ENCODE assay signal across 14 cellular contexts in genomic region chr14:37819155-37820015, GRCh38.
A peak's percentile ranks its signal among the peaks of the same experiment; 100 is the strongest.
DNase-seq lines count a peak whose midpoint lies in the region; ATAC-seq and TF ChIP-seq lines count a peak whose summit lies in the region.
"Had no signal": no experiment of that assay in that cellular context is flagged by ENCODE, and none has a peak within 500 bp of the region (broad histone marks: within the 10 kb centered on the region; RNA-seq: fewer than 3 reads in every experiment).

No MANE protein-coding gene starts in this region.

- no peaks in the 10 kb centered on the region for H3K36me3 Mint-ChIP-seq in endothelial cell (ENCODE audit: low read depth, unreplicated experiment)
- H3K36me3 Mint-ChIP-seq: memory B cell had no signal

- TF ChIP-seq CTCF in cardiac muscle cell (IDR thresholded peaks at IDR 0.05; ENCODE audit: low read depth, low read length) = no peak
- no peak for TF ChIP-seq CTCF in right atrium auricular region (IDR thresholded peaks at IDR 0.05)
- no peak for TF ChIP-seq CTCF in foreskin keratinocyte (conservative IDR thresholded peaks at IDR 0.05)
- TF ChIP-seq CTCF in upper lobe of right lung (IDR thresholded peaks at IDR 0.05) = no peak
- no peak for TF ChIP-seq CTCF in upper lobe of left lung (IDR thresholded peaks at IDR 0.05)
- TF ChIP-seq CTCF in endothelial cell (IDR thresholded peaks at IDR 0.05; ENCODE audit: unreplicated experiment) = no peak

- H3K4me3 ChIP-seq in cardiac muscle cell (no peak overlapping the region), right atrium auricular region (no peak overlapping the region), upper lobe of right lung (no peak overlapping the region), upper lobe of left lung (no peak overlapping the region)

- H3K36me3 ChIP-seq in cardiac muscle cell (no peaks in the 10 kb centered on the region), right atrium auricular region (no peaks in the 10 kb centered on the region), upper lobe of right lung (no peaks in the 10 kb centered on the region), upper lobe of left lung (no peaks in the 10 kb centered on the region)

- H3K4me1 Mint-ChIP-seq in endothelial cell (ENCODE audit: unreplicated experiment) = peaks cover 20% of the 10 kb centered on the region
- H3K4me1 Mint-ChIP-seq: memory B cell had no signal

- no peak overlapping the region for H3K4me3 Mint-ChIP-seq in endothelial cell (ENCODE audit: unreplicated experiment)
- H3K4me3 Mint-ChIP-seq: memory B cell had no signal

- H3K9me3 ChIP-seq in cardiac muscle cell (ENCODE audit: low read depth) = no peaks in the 10 kb centered on the region
- H3K9me3 ChIP-seq in right atrium auricular region = no peaks in the 10 kb centered on the region
- H3K9me3 ChIP-seq in upper lobe of right lung = no peaks in the 10 kb centered on the region
- H3K9me3 ChIP-seq in upper lobe of left lung = no peaks in the 10 kb centered on the region

- H3K27me3 Mint-ChIP-seq in endothelial cell (ENCODE audit: unreplicated experiment) = no peaks in the 10 kb centered on the region
- H3K27me3 Mint-ChIP-seq: memory B cell had no signal

- H3K27ac ChIP-seq in cardiac muscle cell (no peak overlapping the region), right atrium auricular region (peak overlapping the region in 1 of 2 donors; percentile 5), angular gyrus (ENCODE audit: low read depth, low read length) (peak overlapping the region; percentile 47), foreskin keratinocyte (no peak overlapping the region), upper lobe of right lung (no peak overlapping the region), caudate nucleus (ENCODE audit: low read depth, low read length) (no peak overlapping the region), upper lobe of left lung (no peak overlapping the region)

- no peak overlapping the region for H3K27ac Mint-ChIP-seq in endothelial cell (ENCODE audit: unreplicated experiment)
- H3K27ac Mint-ChIP-seq: memory B cell had no signal

- TF ChIP-seq EP300 in upper lobe of left lung (IDR thresholded peaks at IDR 0.05) = no peak

- TF ChIP-seq POLR2A in upper lobe of left lung (IDR thresholded peaks at IDR 0.05) = no peak

- H3K27me3 ChIP-seq in cardiac muscle cell (no peaks in the 10 kb centered on the region), right atrium auricular region (no peaks in the 10 kb centered on the region), foreskin keratinocyte (no peaks in the 10 kb centered on the region), upper lobe of right lung (no peaks in the 10 kb centered on the region), upper lobe of left lung (no peaks in the 10 kb centered on the region)

- H3K9me3 Mint-ChIP-seq in endothelial cell (ENCODE audit: unreplicated experiment) = no peaks in the 10 kb centered on the region

- WGBS in upper lobe of left lung, 2 donors = 54 to 61% methylated on average over 8 of the region's 8 CpGs

- H3K4me1 ChIP-seq in cardiac muscle cell (ENCODE audit: low read depth) (peaks cover 16% of the 10 kb centered on the region), right atrium auricular region (peaks cover 0 to 8% of the 10 kb centered on the region in 2 donors), foreskin keratinocyte (no peaks in the 10 kb centered on the region), upper lobe of right lung (no peaks in the 10 kb centered on the region), upper lobe of left lung (no peaks in the 10 kb centered on the region)

- DNase-seq in cardiac muscle cell (ENCODE audit: low read depth in 1 of 2, low spot score in 1 of 2) (peak; percentile 46), right atrium auricular region (ENCODE audit: low spot score) (no peak), foreskin keratinocyte (peak; percentile 17 to 46), upper lobe of right lung (no peak), caudate nucleus (lab: John Stamatoyannopoulos, UW) (no peak), upper lobe of left lung (no peak), endothelial cell (ENCODE audit: low spot score) (no peak)
- DNase-seq: GDM1; head of caudate nucleus; NCI-H1436 treated with DMSO at 0.1 percent for 48 hours; NK-92 treated with Interleukin-12 subunit alpha and Interleukin-12 subunit beta, amount 100 ng/mL, for 24 hours had no signal

- ATAC-seq in foreskin keratinocyte (peak; percentile 55), upper lobe of right lung (peak; percentile 56), upper lobe of left lung (ENCODE audit: low FRiP score in 2 of 2) (no peak)
- ATAC-seq: activated CD4-positive, CD25-positive, alpha-beta regulatory T cell treated with anti-CD3 and anti-CD28 coated beads, Interleukin-2, amount 50 U/mL, for 24 hours had no signal

- intact Hi-C loops in upper lobe of right lung (cut with DNase I) = no loop called here

Comparison
In these comparisons a context has a peak if more than half of its experiments do, and no peak if none do; other contexts are left out.
1. DNase-seq: peak in cardiac muscle cell (2 of 2) and foreskin keratinocyte (2 of 2); none in right atrium auricular region (single experiment), upper lobe of right lung (single experiment), caudate nucleus (0 of 61), upper lobe of left lung (0 of 2) and endothelial cell (single experiment).
2. ATAC-seq: peak in foreskin keratinocyte (single experiment) and upper lobe of right lung (single experiment); none in upper lobe of left lung (0 of 2).